ENCODE assay signal across 16 cellular contexts in genomic region chr11:81569999-81570398, GRCh38.
DNase-seq lines count a peak whose midpoint lies in the region; ATAC-seq and TF ChIP-seq lines count a peak whose summit lies in the region.
"Had no signal": no experiment of that assay in that cellular context is flagged by ENCODE, and none has a peak within 500 bp of the region (broad histone marks: within the 10 kb centered on the region; RNA-seq: fewer than 3 reads in every experiment).

No MANE protein-coding gene starts in this region.

- ATAC-seq in HG03354 (IDR thresholded peaks at IDR 0.05; ENCODE audit: poor library complexity, severe bottlenecking, unreplicated experiment) = peak; percentile 56
- ATAC-seq in foreskin keratinocyte = no peak
- no peak for ATAC-seq in GM19351 (IDR thresholded peaks at IDR 0.05; ENCODE audit: unreplicated experiment)
- ATAC-seq in gastroesophageal sphincter = no peak
- ATAC-seq: HCT116, K562, Panc1 had no signal

- intact Hi-C loops in OCI-LY7 (cut with micrococcal nuclease; ENCODE audit: unreplicated experiment) = no loop called here

- H3K27me3 ChIP-seq in foreskin keratinocyte (no peaks in the 10 kb centered on the region), smooth muscle cell (ENCODE audit: low read depth) (no peaks in the 10 kb centered on the region), gastroesophageal sphincter (no peaks in the 10 kb centered on the region)
- H3K27me3 ChIP-seq: BLaER1 treated with 17β-estradiol and CSF1 and Interleukin-3, amounts not matched to agents 10 nM and 100 nM had no signal

- no peak for TF ChIP-seq EP300 in gastroesophageal sphincter (IDR thresholded peaks at IDR 0.05)

- BruUV-seq in OCI-LY7 (replicated peaks; lab: Mats Ljungman, UMichigan) = no TSS peak

- H4K20me1 ChIP-seq in OCI-LY7 (ENCODE audit: insufficient read depth, low read length) = no peaks in the 10 kb centered on the region
- no peaks in the 10 kb centered on the region for H4K20me1 ChIP-seq in smooth muscle cell (ENCODE audit: low read depth)
- H4K20me1 ChIP-seq: BLaER1 treated with 17β-estradiol and CSF1 and Interleukin-3, amounts not matched to agents 10 nM and 100 nM had no signal

- no peaks in the 10 kb centered on the region for H3K36me3 ChIP-seq in OCI-LY7 (ENCODE audit: insufficient read depth, low read length)
- H3K36me3 ChIP-seq in smooth muscle cell (ENCODE audit: low read depth) = no peaks in the 10 kb centered on the region
- H3K36me3 ChIP-seq in gastroesophageal sphincter = no peaks in the 10 kb centered on the region
- H3K36me3 ChIP-seq: BLaER1 treated with 17β-estradiol and CSF1 and Interleukin-3, amounts not matched to agents 10 nM and 100 nM had no signal

- CTCF ChIA-PET in OCI-LY7 (lab: Charles Lee; ENCODE audit: unreplicated experiment) = no interaction called here

- H3K9me3 ChIP-seq in OCI-LY7 (ENCODE audit: low read length) (no peaks in the 10 kb centered on the region), smooth muscle cell (replicated peaks; ENCODE audit: low read depth) (no peaks in the 10 kb centered on the region), gastroesophageal sphincter (no peaks in the 10 kb centered on the region)
- H3K9me3 ChIP-seq: BLaER1 treated with 17β-estradiol and CSF1 and Interleukin-3, amounts not matched to agents 10 nM and 100 nM had no signal

- H3K9ac ChIP-seq in smooth muscle cell (ENCODE audit: low read depth) = no peak overlapping the region
- H3K9ac ChIP-seq: BLaER1 treated with 17β-estradiol and CSF1 and Interleukin-3, amounts not matched to agents 10 nM and 100 nM had no signal

- H3K4me1 ChIP-seq in OCI-LY7 (ENCODE audit: insufficient read depth, low read length, poor library complexity, severe bottlenecking) (no peaks in the 10 kb centered on the region), foreskin keratinocyte (no peaks in the 10 kb centered on the region), smooth muscle cell (ENCODE audit: low read depth) (no peaks in the 10 kb centered on the region), gastroesophageal sphincter (no peaks in the 10 kb centered on the region)
- H3K4me1 ChIP-seq: BLaER1 treated with 17β-estradiol and CSF1 and Interleukin-3, amounts not matched to agents 10 nM and 100 nM had no signal

- H3K79me2 ChIP-seq in OCI-LY7 (ENCODE audit: insufficient read depth, low read depth, low read length) (no peaks in the 10 kb centered on the region), smooth muscle cell (ENCODE audit: low read depth) (no peaks in the 10 kb centered on the region)

- WGBS in smooth muscle cell (ENCODE audit: low lambda C conversion rate) = 0% methylated on average over 1 of the region's 1 CpG
- 0 to 41% methylated on average over 1 of the region's 1 CpG for WGBS in gastroesophageal sphincter (ENCODE audit: low coverage in 1 of 2), 2 donors

- H3K4me3 ChIP-seq in OCI-LY7 (ENCODE audit: low read depth, low read length, poor library complexity, severe bottlenecking) = no peak overlapping the region
- H3K4me3 ChIP-seq in smooth muscle cell = no peak overlapping the region
- H3K4me3 ChIP-seq in gastroesophageal sphincter = no peak overlapping the region
- H3K4me3 ChIP-seq: BLaER1 treated with 17β-estradiol and CSF1 and Interleukin-3, amounts not matched to agents 10 nM and 100 nM; K562 had no signal

- POLR2A ChIA-PET in OCI-LY7 (lab: Charles Lee) = interaction anchor here (0.6 kb wide), 1 partner anchor 1138 kb away, joined by 3 read pairs; no protein-coding TSS in a partner anchor

- TF ChIP-seq CTCF in OCI-LY7 (conservative IDR thresholded peaks at IDR 0.05; ENCODE audit: low read length) = 0 out of 2 replicates have a peak, but pooled peaks have one; percentile 30
- peak; percentile 3 for TF ChIP-seq CTCF in foreskin keratinocyte (conservative IDR thresholded peaks at IDR 0.05)
- TF ChIP-seq CTCF in smooth muscle cell (IDR thresholded peaks at IDR 0.05; ENCODE audit: borderline replicate concordance, insufficient read depth, poor library complexity, severe bottlenecking) = peak; percentile 8
- no peak for TF ChIP-seq CTCF in GM20000 (IDR thresholded peaks at IDR 0.05; ENCODE audit: extremely low read depth, missing control alignments)
- no peak for TF ChIP-seq CTCF in gastroesophageal sphincter (IDR thresholded peaks at IDR 0.05)

- no peak for TF ChIP-seq POLR2A in gastroesophageal sphincter (IDR thresholded peaks at IDR 0.05)

- no peak overlapping the region for H3K4me2 ChIP-seq in OCI-LY7 (ENCODE audit: low read length)
- no peak overlapping the region for H3K4me2 ChIP-seq in smooth muscle cell
- H3K4me2 ChIP-seq: BLaER1 treated with 17β-estradiol and CSF1 and Interleukin-3, amounts not matched to agents 10 nM and 100 nM had no signal

- DNase-seq in OCI-LY7 (ENCODE audit: low spot score) (no peak), foreskin keratinocyte (peak in 1 of 2 donors; percentile 0), smooth muscle cell (lab: John Stamatoyannopoulos, UW; ENCODE audit: unreplicated experiment) (no peak), GM20000 (ENCODE audit: low spot score) (no peak)
- DNase-seq: DMS153, NCI-H1105, NCI-H1694 treated with DMSO at 0.1 percent for 48 hours, NCI-H345, SHP77 had no signal

- H3F3A ChIP-seq in smooth muscle cell (ENCODE audit: low read depth) = no peaks in the 10 kb centered on the region

- H3K27ac ChIP-seq in OCI-LY7 (ENCODE audit: low read depth, low read length, poor library complexity, severe bottlenecking) (no peak overlapping the region), foreskin keratinocyte (no peak overlapping the region), smooth muscle cell (ENCODE audit: low read depth) (no peak overlapping the region), gastroesophageal sphincter (no peak overlapping the region)
- H3K27ac ChIP-seq: BLaER1 treated with 17β-estradiol and CSF1 and Interleukin-3, amounts not matched to agents 10 nM and 100 nM had no signal

- H2AFZ ChIP-seq in OCI-LY7 (ENCODE audit: low read length) (no peak overlapping the region), smooth muscle cell (ENCODE audit: low read depth) (no peak overlapping the region)

- no peaks in the 10 kb centered on the region for H3K9me2 ChIP-seq in OCI-LY7 (ENCODE audit: insufficient read depth, low read length)

Comparison
In these comparisons a context has a peak if more than half of its experiments do, and no peak if none do; other contexts are left out.
1. CTCF ChIP-seq: peak in OCI-LY7 (single experiment), foreskin keratinocyte (single experiment) and smooth muscle cell (single experiment); none in GM20000 (single experiment) and gastroesophageal sphincter (0 of 4).